ENCODE assay signal across 6 cellular contexts in the genomic region with DNA sequence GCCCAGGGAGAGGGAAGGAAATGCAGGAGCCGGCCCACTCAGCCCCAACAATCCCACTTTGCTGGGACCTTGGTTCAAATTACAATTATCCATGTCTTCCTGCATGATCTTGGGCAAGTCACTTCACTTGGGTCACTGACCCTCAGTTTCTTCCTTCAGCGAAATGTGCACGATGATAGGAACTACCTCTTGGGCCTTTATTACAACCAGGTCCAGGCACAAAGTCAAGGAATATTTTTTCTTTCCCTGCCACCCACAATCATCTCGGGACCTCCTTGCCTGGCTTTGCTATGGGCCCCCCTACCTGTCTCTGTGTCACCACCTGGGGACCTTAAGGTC. TPM values are rescaled to one million over a fixed set of nuclear protein-coding genes. Genes with fewer than 3 reads are reported as not detected.
DNase-seq lines count a peak whose midpoint lies in the region; ATAC-seq, FAIRE-seq and TF ChIP-seq lines count a peak whose summit lies in the region.

No MANE protein-coding gene starts in this region.

- TF ChIP-seq CTCF in GM12864 (IDR thresholded peaks at IDR 0.05; ENCODE audit: low read depth, low read length, missing control alignments) (no peak), GM12878 (IDR thresholded peaks at IDR 0.05 in 2 of 3, conservative IDR thresholded peaks at IDR 0.05 in 1 of 3; ENCODE audit: control insufficient read depth in 2 of 3, extremely low read depth in 1 of 3, insufficient read depth in 1 of 3, low read depth in 3 of 3, low read length in 3 of 3) (no peak)

- no peak for FAIRE-seq in GM12878 (lab: Jason Lieb, UNC)

- H3K4me2 ChIP-seq in GM12878 (ENCODE audit: control insufficient read depth, insufficient read depth): peak overlapping the region; percentile 99

- H3K4me3 ChIP-seq in GM12864 (ENCODE audit: low read depth, low read length) (peak overlapping the region; percentile 45), GM12878 (peak overlapping the region; percentile 77; the same call in 1 of the 2 replicates)

- intact Hi-C loops in GM12878 (cut with micrococcal nuclease; ENCODE audit: unreplicated experiment): no loop called here

- H3K79me2 ChIP-seq in GM12878 (ENCODE audit: control insufficient read depth, insufficient read depth, low read length): no peaks in the 10 kb centered on the region

- peaks cover 8 to 25% of the 10 kb centered on the region in 2 donors for H3K4me1 Mint-ChIP-seq in natural killer cell treated with Interleukin-12 subunit alpha and Interleukin-12 subunit beta and Interleukin-15 and Interleukin-18, amount 100 ng/mL, for 72 hours (ENCODE audit: low read depth in 2 of 2)

- RAD21 ChIA-PET in GM12878 (lab: Charles Lee; ENCODE audit: unreplicated experiment): interaction anchor here (0.6 kb wide), 1 partner anchor 1438 kb away, joined by 3 read pairs; no protein-coding TSS in a partner anchor

- peak overlapping the region; percentile 90 for H2AFZ ChIP-seq in GM12878 (ENCODE audit: control insufficient read depth, low read depth, low read length)

- no peak for DNase-seq in GM12864 (ENCODE audit: low read depth)
- no peak for DNase-seq in GM12878 (ENCODE audit: low read depth, low spot score)
- DNase-seq in natural killer cell treated with Interleukin-12 subunit alpha and Interleukin-12 subunit beta and Interleukin-15 and Interleukin-18, amount 100 ng/mL, for 72 hours (ENCODE audit: low spot score): no peak
- DNase-seq in activated CD4-positive, CD25-positive, alpha-beta regulatory T cell (lab: John Stamatoyannopoulos, UW): no peak
- DNase-seq in NCI-H2227 (lab: John Stamatoyannopoulos, UW; ENCODE audit: unreplicated experiment): no peak

- peak overlapping the region; percentile 26 for H3K9ac ChIP-seq in GM12878 (ENCODE audit: control insufficient read depth, insufficient read depth, low read length)

- peaks cover 6 to 12% of the 10 kb centered on the region in 2 donors for H3K27me3 Mint-ChIP-seq in natural killer cell treated with Interleukin-12 subunit alpha and Interleukin-12 subunit beta and Interleukin-15 and Interleukin-18, amount 100 ng/mL, for 72 hours

- POLR2A ChIA-PET in GM12878 (lab: Charles Lee): interaction anchor here (0.7 to 3.9 kb wide), 2 partner anchors 22 to 48 kb away, joined by 3 to 32 read pairs; a partner anchor contains a TSS

- ATAC-seq in GM12878 (no peak), GM21515 (IDR thresholded peaks at IDR 0.05; ENCODE audit: unreplicated experiment) (no peak)
- no peak for ATAC-seq in natural killer cell treated with Interleukin-12 subunit alpha and Interleukin-12 subunit beta and Interleukin-15 and Interleukin-18, amount 100 ng/mL, for 72 hours

- 13% methylated on average over 4 of the region's 4 CpGs for WGBS in GM12878 (ENCODE audit: insufficient coverage, insufficient replicate concordance, low lambda C conversion rate, missing lambda C conversion rate)

- H3K4me1 ChIP-seq in GM12878 (ENCODE audit: control insufficient read depth, insufficient read depth, low read length): peaks cover 15% of the 10 kb centered on the region

- H3K9me3 ChIP-seq in GM12878 (replicated peaks; ENCODE audit: control insufficient read depth, insufficient read depth, low read length): no peaks in the 10 kb centered on the region

- BruUV-seq in GM12878 (replicated peaks; lab: Mats Ljungman, UMichigan): no TSS peak

- H3K36me3 ChIP-seq in GM12878 (ENCODE audit: control insufficient read depth in 2 of 2, insufficient read depth in 2 of 2, low read length in 1 of 2): no peaks in the 10 kb centered on the region

- CTCF ChIA-PET in GM12878 (lab: Yijun Ruan, JAX): no interaction called here

- H3K36me3 Mint-ChIP-seq in natural killer cell treated with Interleukin-12 subunit alpha and Interleukin-12 subunit beta and Interleukin-15 and Interleukin-18, amount 100 ng/mL, for 72 hours: no peaks in the 10 kb centered on the region

- H3K9me3 Mint-ChIP-seq in natural killer cell treated with Interleukin-12 subunit alpha and Interleukin-12 subunit beta and Interleukin-15 and Interleukin-18, amount 100 ng/mL, for 72 hours: peaks cover 2% of the 10 kb centered on the region

- no peaks in the 10 kb centered on the region for H4K20me1 ChIP-seq in GM12878 (ENCODE audit: control insufficient read depth, insufficient read depth)

- in situ Hi-C loops in GM12878 (cut with MboI): no loop called here

- SMC1A ChIA-PET in GM12878 (lab: Charles Lee; ENCODE audit: uncharacterized antibody, unreplicated experiment): interaction anchor here (1.1 to 3.5 kb wide), 2 partner anchors 20 to 49 kb away, joined by 3 to 12 read pairs; a partner anchor contains a TSS

- no peak for TF ChIP-seq EP300 in GM12878 (IDR thresholded peaks at IDR 0.05; ENCODE audit: borderline replicate concordance in 1 of 2, control insufficient read depth in 1 of 2, low read depth in 2 of 2, low read length in 2 of 2)

- peak overlapping the region; percentile 68 for H3K4me3 Mint-ChIP-seq in natural killer cell treated with Interleukin-12 subunit alpha and Interleukin-12 subunit beta and Interleukin-15 and Interleukin-18, amount 100 ng/mL, for 72 hours

- no peak overlapping the region for H3K27ac Mint-ChIP-seq in natural killer cell treated with Interleukin-12 subunit alpha and Interleukin-12 subunit beta and Interleukin-15 and Interleukin-18, amount 100 ng/mL, for 72 hours

- TF ChIP-seq POLR2A in GM12878 (IDR thresholded peaks at IDR 0.05; ENCODE audit: low read depth, low read length): no peak

- no peak overlapping the region for H3K27ac ChIP-seq in GM12878 (ENCODE audit: control insufficient read depth, insufficient read depth)

- no peaks in the 10 kb centered on the region for H3K27me3 ChIP-seq in GM12878 (replicated peaks in 1 of 2; ENCODE audit: control insufficient read depth in 2 of 2, insufficient read depth in 2 of 2, low read length in 1 of 2)

- no peak for TF ChIP-seq RAD21 in GM12878 (IDR thresholded peaks at IDR 0.05; ENCODE audit: insufficient read depth, low read depth, low read length)

RNA-seq across cellular contexts. Expression of a gene that starts 0.4 kb away (rescaled TPM):
- 14.6 and 15.7 TPM in 2 replicates for total RNA-seq in GM12878 (2013; cell fraction: nucleolus; rRNA removed)
- total RNA-seq in GM12878 (2014; rRNA removed) (9.2 and 10.6 TPM in 2 replicates), GM12878 (2014; rRNA removed; fragmentation: Illumina TruSeq; extraction: Trizol) (4.0 and 4.1 TPM in 2 replicates), GM12878 (2021) (9.7 and 10.8 TPM in 2 replicates)
- polyA plus RNA-seq in GM12878 (2011; ENCODE audit: low read depth): 5.7 TPM
- polyA plus RNA-seq in GM12878 (2011; rRNA removed) (3.1 and 4.9 TPM in 2 replicates), GM12878 (2014; fragmentation: Illumina TruSeq; extraction: Trizol) (2.6 and 6.1 TPM in 2 replicates), GM12878 (2014; fragmentation: Nextera tagmentation; extraction: Ambion mirVana) (1 to 10 TPM; 1.6 TPM), GM12878 (2014; rRNA removed) (9.1 and 9.9 TPM in 2 replicates), GM12878 (2016; fragmentation: Nextera tagmentation; extraction: Ambion mirVana) (10 to 100 TPM; 12.4 to 17.0 TPM)
- 8.8 and 9.1 TPM in 2 replicates for polyA plus RNA-seq in GM12878 (2011; cell fraction: cytosol; rRNA removed)
- polyA plus RNA-seq in GM12878 (2011; cell fraction: nucleus; rRNA removed): 4.1 and 4.6 TPM in 2 replicates
- polyA plus RNA-seq in GM12878 (2012): 11.3 and 16.6 TPM in 2 replicates
- polyA minus RNA-seq in GM12878 (2011; rRNA and poly(A)+ RNA removed): 2.6 and 6.4 TPM in 2 replicates
- polyA minus RNA-seq in GM12878 (2011; cell fraction: cytosol; rRNA and poly(A)+ RNA removed): 0.62 and 0.94 TPM in 2 replicates
- polyA minus RNA-seq in GM12878 (2011; cell fraction: nucleus; rRNA and poly(A)+ RNA removed): 0.77 and 1.5 TPM in 2 replicates
- total RNA-seq in natural killer cell treated with Interleukin-12 subunit alpha and Interleukin-12 subunit beta and Interleukin-15 and Interleukin-18, amount 100 ng/mL, for 72 hours: 1 to 10 TPM; 3.0 to 8.8 TPM

RNA-seq across cellular contexts. Expression of a gene that starts 21.2 kb away (rescaled TPM):
- total RNA-seq in GM12878 (2013; cell fraction: nucleolus; rRNA removed): 84.3 and 84.6 TPM in 2 replicates
- total RNA-seq in GM12878 (2014; rRNA removed) (21.6 and 29.1 TPM in 2 replicates), GM12878 (2014; rRNA removed; fragmentation: Illumina TruSeq; extraction: Trizol) (19.5 and 21.7 TPM in 2 replicates), GM12878 (2021) (41.5 and 42.1 TPM in 2 replicates)
- 20.7 TPM for polyA plus RNA-seq in GM12878 (2011; ENCODE audit: low read depth)
- polyA plus RNA-seq in GM12878 (2011; rRNA removed) (16.3 and 30.3 TPM in 2 replicates), GM12878 (2014; fragmentation: Illumina TruSeq; extraction: Trizol) (37.9 and 47.1 TPM in 2 replicates), GM12878 (2014; fragmentation: Nextera tagmentation; extraction: Ambion mirVana) (1 to 10 TPM; 7.1 to 8.6 TPM), GM12878 (2014; rRNA removed) (42.2 and 44.1 TPM in 2 replicates), GM12878 (2016; fragmentation: Nextera tagmentation; extraction: Ambion mirVana) (10 to 100 TPM; 61.0 to 67.0 TPM)
- polyA plus RNA-seq in GM12878 (2011; cell fraction: cytosol; rRNA removed): 50.5 and 59.5 TPM in 2 replicates
- polyA plus RNA-seq in GM12878 (2011; cell fraction: nucleus; rRNA removed): 150 and 165 TPM in 2 replicates
- polyA plus RNA-seq in GM12878 (2012): 37.9 and 40.3 TPM in 2 replicates
- 50.5 and 51.0 TPM in 2 replicates for polyA minus RNA-seq in GM12878 (2011; rRNA and poly(A)+ RNA removed)
- polyA minus RNA-seq in GM12878 (2011; cell fraction: cytosol; rRNA and poly(A)+ RNA removed): 19.1 and 22.4 TPM in 2 replicates
- polyA minus RNA-seq in GM12878 (2011; cell fraction: nucleus; rRNA and poly(A)+ RNA removed): 56.5 and 84.8 TPM in 2 replicates
- total RNA-seq in natural killer cell treated with Interleukin-12 subunit alpha and Interleukin-12 subunit beta and Interleukin-15 and Interleukin-18, amount 100 ng/mL, for 72 hours: 10 to 100 TPM; 42.2 to 55.6 TPM

RNA-seq across cellular contexts. Expression of a gene that starts 21.3 kb away (rescaled TPM):
- 9.5 and 9.7 TPM in 2 replicates for total RNA-seq in GM12878 (2013; cell fraction: nucleolus; rRNA removed)
- total RNA-seq in GM12878 (2014; rRNA removed) (5.8 and 7.0 TPM in 2 replicates), GM12878 (2014; rRNA removed; fragmentation: Illumina TruSeq; extraction: Trizol) (1.2 TPM in 2 replicates), GM12878 (2021) (4.7 and 5.7 TPM in 2 replicates)
- 0.46 TPM for polyA plus RNA-seq in GM12878 (2011; ENCODE audit: low read depth)
- polyA plus RNA-seq in GM12878 (2011; rRNA removed) (0.42 and 0.53 TPM in 2 replicates), GM12878 (2014; fragmentation: Illumina TruSeq; extraction: Trizol) (1.0 TPM in 1 of 2 replicates, not detected in the other), GM12878 (2014; fragmentation: Nextera tagmentation; extraction: Ambion mirVana) (1 to 10 TPM in 1 of 2 experiments, under 1 TPM in 1; 0.97 to 1.8 TPM), GM12878 (2014; rRNA removed) (6.5 and 6.9 TPM in 2 replicates), GM12878 (2016; fragmentation: Nextera tagmentation; extraction: Ambion mirVana) (1 to 10 TPM; 3.7 to 4.1 TPM)
- polyA plus RNA-seq in GM12878 (2011; cell fraction: cytosol; rRNA removed): 1.3 and 2.1 TPM in 2 replicates
- polyA plus RNA-seq in GM12878 (2011; cell fraction: nucleus; rRNA removed): 2.0 and 2.8 TPM in 2 replicates
- 2.4 and 3.4 TPM in 2 replicates for polyA plus RNA-seq in GM12878 (2012)
- polyA minus RNA-seq in GM12878 (2011; rRNA and poly(A)+ RNA removed): 0.22 and 2.3 TPM in 2 replicates
- 1.1 and 1.9 TPM in 2 replicates for polyA minus RNA-seq in GM12878 (2011; cell fraction: cytosol; rRNA and poly(A)+ RNA removed)
- polyA minus RNA-seq in GM12878 (2011; cell fraction: nucleus; rRNA and poly(A)+ RNA removed): 2.4 and 5.9 TPM in 2 replicates
- total RNA-seq in natural killer cell treated with Interleukin-12 subunit alpha and Interleukin-12 subunit beta and Interleukin-15 and Interleukin-18, amount 100 ng/mL, for 72 hours: 1 to 10 TPM in 1 of 2 donors, under 1 TPM in 1; 0.29 to 1.9 TPM

RNA-seq across cellular contexts. Expression of a gene that starts 22.2 kb away (rescaled TPM):
- 23.3 and 27.4 TPM in 2 replicates for total RNA-seq in GM12878 (2013; cell fraction: nucleolus; rRNA removed)
- total RNA-seq in GM12878 (2014; rRNA removed) (13.8 and 14.3 TPM in 2 replicates), GM12878 (2014; rRNA removed; fragmentation: Illumina TruSeq; extraction: Trizol) (7.7 and 9.9 TPM in 2 replicates), GM12878 (2021) (29.2 and 29.9 TPM in 2 replicates)
- polyA plus RNA-seq in GM12878 (2011; ENCODE audit: low read depth): 18.3 TPM
- polyA plus RNA-seq in GM12878 (2011; rRNA removed) (9.6 and 13.3 TPM in 2 replicates), GM12878 (2014; fragmentation: Illumina TruSeq; extraction: Trizol) (13.4 and 23.4 TPM in 2 replicates), GM12878 (2014; fragmentation: Nextera tagmentation; extraction: Ambion mirVana) (10 to 100 TPM in 1 of 2 experiments, 1 to 10 TPM in 1; 8.4 to 10.1 TPM), GM12878 (2014; rRNA removed) (21.4 and 22.5 TPM in 2 replicates), GM12878 (2016; fragmentation: Nextera tagmentation; extraction: Ambion mirVana) (10 to 100 TPM; 32.7 to 32.9 TPM)
- polyA plus RNA-seq in GM12878 (2011; cell fraction: cytosol; rRNA removed): 23.5 and 24.0 TPM in 2 replicates
- polyA plus RNA-seq in GM12878 (2011; cell fraction: nucleus; rRNA removed): 53.5 and 55.4 TPM in 2 replicates
- 26.9 and 34.4 TPM in 2 replicates for polyA plus RNA-seq in GM12878 (2012)
- 15.1 and 24.4 TPM in 2 replicates for polyA minus RNA-seq in GM12878 (2011; rRNA and poly(A)+ RNA removed)
- polyA minus RNA-seq in GM12878 (2011; cell fraction: cytosol; rRNA and poly(A)+ RNA removed): 9.4 and 9.8 TPM in 2 replicates
- 27.7 and 40.9 TPM in 2 replicates for polyA minus RNA-seq in GM12878 (2011; cell fraction: nucleus; rRNA and poly(A)+ RNA removed)
- total RNA-seq in natural killer cell treated with Interleukin-12 subunit alpha and Interleukin-12 subunit beta and Interleukin-15 and Interleukin-18, amount 100 ng/mL, for 72 hours: 10 to 100 TPM; 33.7 to 41.1 TPM

RNA-seq across cellular contexts. Expression of a gene that starts 24.9 kb away (rescaled TPM):
- total RNA-seq in GM12878 (2013; cell fraction: nucleolus; rRNA removed): 4.5 and 5.3 TPM in 2 replicates
- 2.9 TPM in 2 replicates for total RNA-seq in GM12878 (2014; rRNA removed)
- 1.3 and 1.5 TPM in 2 replicates for total RNA-seq in GM12878 (2014; rRNA removed; fragmentation: Illumina TruSeq; extraction: Trizol)
- 1.0 and 2.4 TPM in 2 replicates for total RNA-seq in GM12878 (2021)
- not detected for polyA plus RNA-seq in GM12878 (2011; ENCODE audit: low read depth)
- polyA plus RNA-seq in GM12878 (2011; rRNA removed): 0.16 and 0.34 TPM in 2 replicates
- polyA plus RNA-seq in GM12878 (2011; cell fraction: cytosol; rRNA removed): 0.45 and 0.64 TPM in 2 replicates
- 1.3 and 2.1 TPM in 2 replicates for polyA plus RNA-seq in GM12878 (2011; cell fraction: nucleus; rRNA removed)
- polyA plus RNA-seq in GM12878 (2012): 0.31 and 0.77 TPM in 2 replicates
- polyA plus RNA-seq in GM12878 (2014; fragmentation: Illumina TruSeq; extraction: Trizol): 0.47 and 0.62 TPM in 2 replicates
- polyA plus RNA-seq in GM12878 (2014; fragmentation: Nextera tagmentation; extraction: Ambion mirVana): not detected
- polyA plus RNA-seq in GM12878 (2014; rRNA removed): 2.4 and 3.4 TPM in 2 replicates
- polyA plus RNA-seq in GM12878 (2016; fragmentation: Nextera tagmentation; extraction: Ambion mirVana): under 1 TPM in 1 of 2 experiments, not detected in 1; 0.28 TPM
- 0.82 TPM in 1 of 2 replicates, not detected in the other for polyA minus RNA-seq in GM12878 (2011; rRNA and poly(A)+ RNA removed)
- polyA minus RNA-seq in GM12878 (2011; cell fraction: cytosol; rRNA and poly(A)+ RNA removed): not detected in 2 replicates
- 1.7 and 3.2 TPM in 2 replicates for polyA minus RNA-seq in GM12878 (2011; cell fraction: nucleus; rRNA and poly(A)+ RNA removed)
- 1 to 10 TPM in 1 of 2 donors, not detected in 1; 1.0 TPM for total RNA-seq in natural killer cell treated with Interleukin-12 subunit alpha and Interleukin-12 subunit beta and Interleukin-15 and Interleukin-18, amount 100 ng/mL, for 72 hours
